In the genomic region with DNA sequence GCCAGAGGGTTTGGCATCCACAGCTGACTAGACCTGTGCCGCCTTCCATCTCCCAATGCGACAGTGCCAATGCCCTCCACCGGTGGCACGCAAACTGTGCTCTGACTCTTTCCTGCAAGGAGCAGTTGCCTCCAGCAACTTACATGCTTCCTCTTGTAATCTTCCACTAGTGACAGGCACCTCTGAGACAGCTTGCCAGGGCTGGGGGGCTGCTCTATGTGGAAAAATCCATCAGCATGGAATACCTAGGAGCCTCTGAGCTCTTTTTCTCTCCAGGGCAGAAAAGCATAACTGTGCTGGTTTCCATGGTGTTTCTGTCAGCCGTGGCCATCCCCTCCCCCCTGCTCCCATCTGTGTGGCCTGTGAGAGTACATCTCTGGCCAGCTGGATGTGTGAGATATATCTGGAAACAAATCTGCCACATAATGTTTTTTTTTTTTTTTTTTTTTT, we compare ENCODE assay signal across 19 cellular contexts.
A peak's percentile ranks its signal among the peaks of the same experiment; 100 is the strongest.
DNase-seq lines count a peak whose midpoint lies in the region; ATAC-seq and TF ChIP-seq lines count a peak whose summit lies in the region.
"Had no signal": no experiment of that assay in that cellular context is flagged by ENCODE, and none has a peak within 500 bp of the region (broad histone marks: within the 10 kb centered on the region; RNA-seq: fewer than 3 reads in every experiment).

No MANE protein-coding gene starts in this region.

- H3K9me3 ChIP-seq in iPS-20b (ENCODE audit: insufficient read depth, low read depth, low read length) = peaks cover 6% of the 10 kb centered on the region; the same call in 1 of the 2 replicates
- H3K9me3 ChIP-seq: body of pancreas, gastrocnemius medialis, right lobe of liver had no signal

- H3K27ac ChIP-seq in iPS-20b (ENCODE audit: low read length) = peak overlapping the region; percentile 10
- H3K27ac ChIP-seq: body of pancreas, gastrocnemius medialis, right lobe of liver had no signal

- intact Hi-C loops in sciatic nerve (cut with DNase I) = no loop called here

- peak; percentile 73 for DNase-seq in NCI-H1694 (lab: John Stamatoyannopoulos, UW)
- DNase-seq in WTC11 (ENCODE audit: low spot score) = no peak
- no peak for DNase-seq in sciatic nerve (ENCODE audit: low spot score)
- DNase-seq in T-helper 2 cell = no peak
- no peak for DNase-seq in kidney tubule cell (ENCODE audit: low spot score)
- no peak for DNase-seq in NCI-H82 treated with DMSO at 0.1 percent for 48 hours (lab: John Stamatoyannopoulos, UW; ENCODE audit: unreplicated experiment)
- DNase-seq: body of pancreas; gastrocnemius medialis; kidney; naive B cell; NCI-H1092; NCI-H226; right lobe of liver; stimulated activated CD4-positive, alpha-beta T cell treated with anti-CD3 and anti-CD28 coated beads, Interleukin-4, amount 100 ng/mL, for 4 hours; stimulated activated naive B cell treated with anti-CD40 and anti-IgM and Interleukin-4, amounts not matched to agents 10 μg/mL and 1 μg/mL and 100 μg/mL, for 72 hours had no signal

- peaks cover 67% of the 10 kb centered on the region for H3K4me1 Mint-ChIP-seq in WTC11
- H3K4me1 Mint-ChIP-seq: CD14-positive monocyte; naive B cell; stimulated activated naive B cell treated with anti-CD40 and anti-IgM and Interleukin-4, amounts not matched to agents 10 μg/mL and 1 μg/mL and 100 μg/mL, for 72 hours had no signal

- POLR2A ChIA-PET in WTC11 (lab: Charles Lee) = interaction anchor here (0.6 to 0.7 kb wide), 2 partner anchors 56 to 196 kb away, joined by 3 to 4 read pairs; no protein-coding TSS in a partner anchor

- H3K36me3 ChIP-seq in iPS-20b (ENCODE audit: insufficient read depth, low read depth, low read length) = peaks cover 3% of the 10 kb centered on the region; the same call in 1 of the 2 replicates
- H3K36me3 ChIP-seq: gastrocnemius medialis, right lobe of liver had no signal

- peak overlapping the region; percentile 35; the same call in 1 of the 2 replicates for H3K9ac ChIP-seq in iPS-20b (ENCODE audit: low read depth, low read length)

- ATAC-seq in WTC11 (no peak), sciatic nerve (peak; percentile 66), HG02981 (IDR thresholded peaks at IDR 0.05; ENCODE audit: unreplicated experiment) (no peak)
- ATAC-seq: body of pancreas; gastrocnemius medialis; HepG2; right lobe of liver; stimulated activated naive B cell treated with anti-CD40 and anti-IgM and Interleukin-4, amounts not matched to agents 10 μg/mL and 1 μg/mL and 100 μg/mL, for 72 hours had no signal

- TF ChIP-seq CTCF in WTC11 (IDR thresholded peaks at IDR 0.05) = no peak

- CTCF ChIA-PET in WTC11 (lab: Charles Lee) = interaction anchor here (0.6 to 1.2 kb wide), 2 partner anchors 30 to 35 kb away, joined by 4 read pairs; no protein-coding TSS in a partner anchor

- H3K4me3 Mint-ChIP-seq in WTC11 = no peak overlapping the region
- H3K4me3 Mint-ChIP-seq: CD14-positive monocyte; naive B cell; stimulated activated naive B cell treated with anti-CD40 and anti-IgM and Interleukin-4, amounts not matched to agents 10 μg/mL and 1 μg/mL and 100 μg/mL, for 72 hours had no signal

- H3K27ac Mint-ChIP-seq in WTC11 = peak overlapping the region; percentile 81
- H3K27ac Mint-ChIP-seq: CD14-positive monocyte; stimulated activated naive B cell treated with anti-CD40 and anti-IgM and Interleukin-4, amounts not matched to agents 10 μg/mL and 1 μg/mL and 100 μg/mL, for 72 hours had no signal

- peaks cover 47% of the 10 kb centered on the region for H3K4me1 ChIP-seq in iPS-20b (ENCODE audit: insufficient read depth, low read length)
- H3K4me1 ChIP-seq: body of pancreas, gastrocnemius medialis, right lobe of liver had no signal

- H3K4me3 ChIP-seq in iPS-20b (ENCODE audit: low read length) = peak overlapping the region; percentile 31; the same call in 1 of the 2 replicates
- H3K4me3 ChIP-seq: body of pancreas, gastrocnemius medialis, right lobe of liver had no signal

- H3K36me3 Mint-ChIP-seq in WTC11 = peaks cover 25% of the 10 kb centered on the region
- H3K36me3 Mint-ChIP-seq: CD14-positive monocyte; naive B cell; stimulated activated naive B cell treated with anti-CD40 and anti-IgM and Interleukin-4, amounts not matched to agents 10 μg/mL and 1 μg/mL and 100 μg/mL, for 72 hours had no signal

- peaks cover 24% of the 10 kb centered on the region for H3K9me3 Mint-ChIP-seq in WTC11
- H3K9me3 Mint-ChIP-seq: naive B cell had no signal

- H3K27me3 ChIP-seq in iPS-20b (ENCODE audit: insufficient read depth, low read length) = no peaks in the 10 kb centered on the region
- H3K27me3 ChIP-seq: body of pancreas, gastrocnemius medialis, right lobe of liver had no signal

- no peaks in the 10 kb centered on the region for H3K27me3 Mint-ChIP-seq in WTC11 (ENCODE audit: low read depth)
- H3K27me3 Mint-ChIP-seq: naive B cell had no signal

TF ChIP-seq in WTC11, 78 proteins besides CTCF, POLR2A, EP300 and RAD21 (continues in another document):
- TF ChIP-seq ELF4 (CRISPR knock-in tag; IDR thresholded peaks at IDR 0.05; ENCODE audit: low read depth) = no peak
- no peak for TF ChIP-seq JUN (CRISPR knock-in tag; IDR thresholded peaks at IDR 0.05)
- no peak for TF ChIP-seq ZBTB21 (CRISPR knock-in tag; IDR thresholded peaks at IDR 0.05; ENCODE audit: borderline replicate concordance)
- no peak for TF ChIP-seq HMGXB4 (CRISPR knock-in tag; IDR thresholded peaks at IDR 0.05)
- no peak for TF ChIP-seq NFE2L1 (CRISPR knock-in tag; IDR thresholded peaks at IDR 0.05)
- no peak for TF ChIP-seq USF2 (CRISPR knock-in tag; IDR thresholded peaks at IDR 0.05)
- no peak for TF ChIP-seq TEAD4 (CRISPR knock-in tag; IDR thresholded peaks at IDR 0.05)
- no peak for TF ChIP-seq CREB1 (CRISPR knock-in tag; IDR thresholded peaks at IDR 0.05)
- no peak for TF ChIP-seq IRF2 (CRISPR knock-in tag; IDR thresholded peaks at IDR 0.05; ENCODE audit: borderline replicate concordance, low read depth)
- TF ChIP-seq SP1 (CRISPR knock-in tag; conservative IDR thresholded peaks at IDR 0.05) = no peak
- TF ChIP-seq, protein P1, sequence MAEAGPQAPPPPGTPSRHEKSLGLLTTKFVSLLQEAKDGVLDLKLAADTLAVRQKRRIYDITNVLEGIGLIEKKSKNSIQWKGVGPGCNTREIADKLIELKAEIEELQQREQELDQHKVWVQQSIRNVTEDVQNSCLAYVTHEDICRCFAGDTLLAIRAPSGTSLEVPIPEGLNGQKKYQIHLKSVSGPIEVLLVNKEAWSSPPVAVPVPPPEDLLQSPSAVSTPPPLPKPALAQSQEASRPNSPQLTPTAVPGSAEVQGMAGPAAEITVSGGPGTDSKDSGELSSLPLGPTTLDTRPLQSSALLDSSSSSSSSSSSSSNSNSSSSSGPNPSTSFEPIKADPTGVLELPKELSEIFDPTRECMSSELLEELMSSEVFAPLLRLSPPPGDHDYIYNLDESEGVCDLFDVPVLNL (CRISPR knock-in tag; IDR thresholded peaks at IDR 0.05; ENCODE audit: borderline replicate concordance, low read depth) = no peak
- no peak for TF ChIP-seq ZNF232 (CRISPR knock-in tag; IDR thresholded peaks at IDR 0.05)
- TF ChIP-seq, protein P2, sequence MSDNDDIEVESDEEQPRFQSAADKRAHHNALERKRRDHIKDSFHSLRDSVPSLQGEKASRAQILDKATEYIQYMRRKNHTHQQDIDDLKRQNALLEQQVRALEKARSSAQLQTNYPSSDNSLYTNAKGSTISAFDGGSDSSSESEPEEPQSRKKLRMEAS (CRISPR knock-in tag; IDR thresholded peaks at IDR 0.05) = no peak
- TF ChIP-seq, protein P3, sequence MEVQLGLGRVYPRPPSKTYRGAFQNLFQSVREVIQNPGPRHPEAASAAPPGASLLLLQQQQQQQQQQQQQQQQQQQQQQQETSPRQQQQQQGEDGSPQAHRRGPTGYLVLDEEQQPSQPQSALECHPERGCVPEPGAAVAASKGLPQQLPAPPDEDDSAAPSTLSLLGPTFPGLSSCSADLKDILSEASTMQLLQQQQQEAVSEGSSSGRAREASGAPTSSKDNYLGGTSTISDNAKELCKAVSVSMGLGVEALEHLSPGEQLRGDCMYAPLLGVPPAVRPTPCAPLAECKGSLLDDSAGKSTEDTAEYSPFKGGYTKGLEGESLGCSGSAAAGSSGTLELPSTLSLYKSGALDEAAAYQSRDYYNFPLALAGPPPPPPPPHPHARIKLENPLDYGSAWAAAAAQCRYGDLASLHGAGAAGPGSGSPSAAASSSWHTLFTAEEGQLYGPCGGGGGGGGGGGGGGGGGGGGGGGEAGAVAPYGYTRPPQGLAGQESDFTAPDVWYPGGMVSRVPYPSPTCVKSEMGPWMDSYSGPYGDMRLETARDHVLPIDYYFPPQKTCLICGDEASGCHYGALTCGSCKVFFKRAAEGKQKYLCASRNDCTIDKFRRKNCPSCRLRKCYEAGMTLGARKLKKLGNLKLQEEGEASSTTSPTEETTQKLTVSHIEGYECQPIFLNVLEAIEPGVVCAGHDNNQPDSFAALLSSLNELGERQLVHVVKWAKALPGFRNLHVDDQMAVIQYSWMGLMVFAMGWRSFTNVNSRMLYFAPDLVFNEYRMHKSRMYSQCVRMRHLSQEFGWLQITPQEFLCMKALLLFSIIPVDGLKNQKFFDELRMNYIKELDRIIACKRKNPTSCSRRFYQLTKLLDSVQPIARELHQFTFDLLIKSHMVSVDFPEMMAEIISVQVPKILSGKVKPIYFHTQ (CRISPR knock-in tag; IDR thresholded peaks at IDR 0.05) = no peak
